Comparison of ENCODE assay signal across 21 cellular contexts in the genomic region with DNA sequence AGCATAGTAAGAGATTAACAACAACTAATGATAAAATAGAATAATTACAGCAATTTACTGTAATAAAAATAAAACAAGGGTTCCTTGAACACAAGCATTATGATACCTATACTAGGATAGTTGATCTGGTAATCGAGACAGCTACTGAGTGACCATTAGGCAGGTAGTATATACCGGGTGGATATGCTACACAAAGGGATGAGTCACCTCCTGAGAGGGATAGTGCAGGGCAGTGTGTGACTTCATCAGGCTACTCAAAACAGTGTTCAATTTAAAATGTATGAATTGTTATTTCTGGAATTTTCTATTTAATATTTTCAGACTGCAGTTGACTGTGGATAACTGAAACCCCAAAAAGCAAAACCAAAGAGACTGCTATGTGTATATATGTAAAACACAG.
"Had no signal": no experiment of that assay in that cellular context is flagged by ENCODE, and none has a peak within 500 bp of the region (broad histone marks: within the 10 kb centered on the region; RNA-seq: fewer than 3 reads in every experiment).

No MANE protein-coding gene starts in this region.

- H3K27ac ChIP-seq: colonic mucosa, gastrocnemius medialis, heart right ventricle, left lung, lower lobe of right lung, right atrium auricular region, sigmoid colon, skin epidermis, testis, tibial nerve, upper lobe of right lung had no signal

- H3K36me3 ChIP-seq: colonic mucosa, gastrocnemius medialis, heart right ventricle, left lung, lower lobe of right lung, right atrium auricular region, sigmoid colon, tibial nerve, upper lobe of right lung had no signal

- DNase-seq: colonic mucosa; dermis blood vessel endothelial cell; gastrocnemius medialis; heart right ventricle; hypothalamus; left lung; lower lobe of right lung; midbrain; naive B cell; nephron progenitor cell; posterior cingulate gyrus; sigmoid colon; stimulated activated CD4-positive, alpha-beta T cell treated with anti-CD3 and anti-CD28 coated beads, Interleukin-2, amount 100 ng/mL, for 24 hours; stimulated activated CD4-positive, alpha-beta T cell treated with anti-CD3 and anti-CD28 coated beads, Interleukin-4, amount 100 ng/mL, for 4 hours; stimulated activated naive B cell treated with anti-CD40 and anti-IgM and Interleukin-4, amounts not matched to agents 10 μg/mL and 1 μg/mL and 100 μg/mL, for 72 hours; stimulated activated naive CD8-positive, alpha-beta T cell treated with anti-CD3 and anti-CD28 coated beads, Interleukin-15, amount 100 ng/mL, for 72 hours; testis; upper lobe of right lung had no signal

- H3K27me3 ChIP-seq: colonic mucosa, gastrocnemius medialis, heart right ventricle, left lung, right atrium auricular region, sigmoid colon, testis, tibial nerve, upper lobe of right lung had no signal

- ATAC-seq: gastrocnemius medialis; heart right ventricle; left lung; lower lobe of right lung; stimulated activated naive B cell treated with anti-CD40 and anti-IgM and Interleukin-4, amounts not matched to agents 10 μg/mL and 1 μg/mL and 100 μg/mL, for 72 hours; stimulated activated naive CD8-positive, alpha-beta T cell treated with anti-CD3 and anti-CD28 coated beads, Interleukin-15, amount 100 ng/mL, for 72 hours; upper lobe of right lung had no signal

- H3K9me3 ChIP-seq: colonic mucosa, gastrocnemius medialis, heart right ventricle, left lung, lower lobe of right lung, right atrium auricular region, sigmoid colon, testis, tibial nerve, upper lobe of right lung had no signal

- H3K4me3 ChIP-seq: colonic mucosa, gastrocnemius medialis, heart right ventricle, left lung, lower lobe of right lung, right atrium auricular region, sigmoid colon, skin epidermis, testis, tibial nerve, upper lobe of right lung had no signal

- H3K4me1 ChIP-seq: colonic mucosa, gastrocnemius medialis, lower lobe of right lung, right atrium auricular region, sigmoid colon, testis, tibial nerve, upper lobe of right lung had no signal
